Comparison of ENCODE assay signal across 27 cellular contexts in the genomic region with DNA sequence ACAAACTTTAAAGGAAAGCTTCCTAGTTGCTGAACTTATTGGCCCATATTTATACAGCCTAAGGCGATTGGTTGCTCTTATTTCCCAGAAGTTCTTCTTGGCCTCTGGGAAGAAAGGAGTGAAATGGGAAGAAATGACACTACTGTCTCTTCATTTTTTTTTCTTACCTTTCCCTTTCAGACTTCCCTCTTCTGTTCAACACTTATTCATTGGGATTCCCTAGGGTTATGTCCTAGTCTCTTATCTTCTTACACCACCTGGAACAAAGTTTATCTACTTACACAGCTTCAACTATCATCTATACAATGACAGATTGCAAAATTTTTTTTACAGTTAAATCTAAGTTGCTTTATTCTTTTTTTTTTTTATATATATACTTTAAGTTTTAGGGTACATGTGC.
"Had no signal": no experiment of that assay in that cellular context is flagged by ENCODE, and none has a peak within 500 bp of the region (broad histone marks: within the 10 kb centered on the region; RNA-seq: fewer than 3 reads in every experiment).

No MANE protein-coding gene starts in this region.

- H3K4me3 Mint-ChIP-seq: activated CD4-positive, alpha-beta T cell treated with anti-CD3 and anti-CD28 coated beads, Interleukin-2, amount 10 ng/mL, durations not matched to agents 24 days and 14 days; activated CD8-positive, alpha-beta memory T cell treated with anti-CD3 and anti-CD28 coated beads, Interleukin-2, amount 10 ng/mL, durations not matched to agents 7 days and 5 days; activated naive CD8-positive, alpha-beta T cell; activated T-cell treated with anti-CD3 and anti-CD28 coated beads, Interleukin-2, amount 50 U/mL, for 24 hours; activated T-helper 1 cell treated with anti-CD3 and anti-CD28 coated beads, Interleukin-12 subunit alpha, Interleukin-12 subunit beta, Interleukin-2, Interleukin-4 antibody, amounts not matched to agents 30 ng/mL and 10 ng/mL and 1 ng/mL, durations not matched to agents 14 hours and 24 hours and 36 hours; brain; central memory CD8-positive, alpha-beta T cell; WTC11 had no signal

- H3K4me1 ChIP-seq: Peyer's patch had no signal

- H3K36me3 Mint-ChIP-seq: activated CD8-positive, alpha-beta memory T cell treated with anti-CD3 and anti-CD28 coated beads, Interleukin-2, amount 10 ng/mL, durations not matched to agents 7 days and 5 days; brain; WTC11 had no signal

- H3K27me3 Mint-ChIP-seq: activated naive CD8-positive, alpha-beta T cell; brain; central memory CD8-positive, alpha-beta T cell had no signal

- H3K4me2 ChIP-seq: SK-N-SH had no signal

- DNase-seq: activated CD4-positive, alpha-beta T cell treated with anti-CD3 and anti-CD28 coated beads for 1 hour; activated CD4-positive, alpha-beta T cell treated with anti-CD3 and anti-CD28 coated beads, Interleukin-2, amount 10 ng/mL, durations not matched to agents 24 days and 14 days; activated CD4-positive, alpha-beta T cell treated with anti-CD3 and anti-CD28 coated beads, Interleukin-2, amount 50 U/mL, for 48 hours; activated CD8-positive, alpha-beta memory T cell treated with anti-CD3 and anti-CD28 coated beads, Interleukin-2, amount 10 ng/mL, durations not matched to agents 7 days and 5 days; activated effector memory CD4-positive, alpha-beta T cell treated with Interleukin-2 at 50 U/mL for 16 hours; activated naive CD4-positive, alpha-beta T cell; activated T-cell treated with anti-CD3 and anti-CD28 coated beads, Interleukin-2, amount 50 U/mL, for 24 hours; amygdala; Kasumi-1; NCI-H1092; NCI-H1417; NCI-H1930; NCI-H345; NCI-H510A; NCI-H526 treated with DMSO at 0.1 percent for 48 hours; NCI-H82; Peyer's patch; Right ventricle myocardium superior; SJCRH30; SK-N-SH; T-helper 1 cell had no signal

- H3K27me3 ChIP-seq: Peyer's patch, SJCRH30 had no signal

- H3K27ac ChIP-seq: Peyer's patch, RWPE1, SJCRH30 had no signal

- ATAC-seq: activated CD8-positive, alpha-beta memory T cell treated with anti-CD3 and anti-CD28 coated beads, Interleukin-2, amount 10 ng/mL, durations not matched to agents 7 days and 5 days; WTC11 had no signal

- H3K9me3 ChIP-seq: Peyer's patch, SJCRH30, SK-N-SH had no signal

- H3K4me1 Mint-ChIP-seq: activated CD8-positive, alpha-beta memory T cell treated with anti-CD3 and anti-CD28 coated beads, Interleukin-2, amount 10 ng/mL, durations not matched to agents 7 days and 5 days; central memory CD8-positive, alpha-beta T cell; WTC11 had no signal

- H3K9ac ChIP-seq: SK-N-SH had no signal

- H3K4me3 ChIP-seq: Peyer's patch, SJCRH30 had no signal

- H3K27ac Mint-ChIP-seq: activated CD4-positive, alpha-beta T cell treated with anti-CD3 and anti-CD28 coated beads, Interleukin-2, amount 10 ng/mL, durations not matched to agents 24 days and 14 days; activated CD8-positive, alpha-beta memory T cell treated with anti-CD3 and anti-CD28 coated beads, Interleukin-2, amount 10 ng/mL, durations not matched to agents 7 days and 5 days; activated naive CD8-positive, alpha-beta T cell; activated T-cell treated with anti-CD3 and anti-CD28 coated beads, Interleukin-2, amount 50 U/mL, for 24 hours; activated T-helper 1 cell treated with anti-CD3 and anti-CD28 coated beads, Interleukin-12 subunit alpha, Interleukin-12 subunit beta, Interleukin-2, Interleukin-4 antibody, amounts not matched to agents 30 ng/mL and 10 ng/mL and 1 ng/mL, durations not matched to agents 14 hours and 24 hours and 36 hours; brain; WTC11 had no signal

- H3K36me3 ChIP-seq: Peyer's patch, SJCRH30 had no signal

- H3K9me2 ChIP-seq: SK-N-SH had no signal

- H3K9me3 Mint-ChIP-seq: activated CD4-positive, alpha-beta T cell treated with anti-CD3 and anti-CD28 coated beads, Interleukin-2, amount 10 ng/mL, durations not matched to agents 24 days and 14 days; activated T-cell treated with anti-CD3 and anti-CD28 coated beads, Interleukin-2, amount 50 U/mL, for 24 hours; activated T-helper 1 cell treated with anti-CD3 and anti-CD28 coated beads, Interleukin-12 subunit alpha, Interleukin-12 subunit beta, Interleukin-2, Interleukin-4 antibody, amounts not matched to agents 30 ng/mL and 10 ng/mL and 1 ng/mL, durations not matched to agents 14 hours and 24 hours and 36 hours; central memory CD8-positive, alpha-beta T cell; WTC11 had no signal
